In genomic region chr14:71138236-71139057, GRCh38 we compare ENCODE assay signal across 1 cellular context.
TF ChIP-seq lines count a peak whose summit lies in the region.

No MANE protein-coding gene starts in this region.

TF ChIP-seq in HCT116, 20 proteins besides CTCF, POLR2A, EP300 and RAD21 (continued from another document):
- TF ChIP-seq, protein P1, sequence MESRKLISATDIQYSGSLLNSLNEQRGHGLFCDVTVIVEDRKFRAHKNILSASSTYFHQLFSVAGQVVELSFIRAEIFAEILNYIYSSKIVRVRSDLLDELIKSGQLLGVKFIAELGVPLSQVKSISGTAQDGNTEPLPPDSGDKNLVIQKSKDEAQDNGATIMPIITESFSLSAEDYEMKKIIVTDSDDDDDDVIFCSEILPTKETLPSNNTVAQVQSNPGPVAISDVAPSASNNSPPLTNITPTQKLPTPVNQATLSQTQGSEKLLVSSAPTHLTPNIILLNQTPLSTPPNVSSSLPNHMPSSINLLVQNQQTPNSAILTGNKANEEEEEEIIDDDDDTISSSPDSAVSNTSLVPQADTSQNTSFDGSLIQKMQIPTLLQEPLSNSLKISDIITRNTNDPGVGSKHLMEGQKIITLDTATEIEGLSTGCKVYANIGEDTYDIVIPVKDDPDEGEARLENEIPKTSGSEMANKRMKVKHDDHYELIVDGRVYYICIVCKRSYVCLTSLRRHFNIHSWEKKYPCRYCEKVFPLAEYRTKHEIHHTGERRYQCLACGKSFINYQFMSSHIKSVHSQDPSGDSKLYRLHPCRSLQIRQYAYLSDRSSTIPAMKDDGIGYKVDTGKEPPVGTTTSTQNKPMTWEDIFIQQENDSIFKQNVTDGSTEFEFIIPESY (IDR thresholded peaks at IDR 0.05; ENCODE audit: extremely low read depth, insufficient replicate concordance, low read length) = no peak
- TF ChIP-seq MAX (IDR thresholded peaks at IDR 0.05) (no peak), ATF3 (IDR thresholded peaks at IDR 0.05) (no peak), CBX3 (IDR thresholded peaks at IDR 0.05; ENCODE audit: low read depth) (no peak)
